In genomic region chr1:226497991-226498689, GRCh38 we compare ENCODE assay signal across 20 cellular contexts. TPM values are rescaled to one million over a fixed set of nuclear protein-coding genes. Genes with fewer than 3 reads are reported as not detected.
DNase-seq lines count a peak whose midpoint lies in the region; ATAC-seq and TF ChIP-seq lines count a peak whose summit lies in the region.
"Had no signal": no experiment of that assay in that cellular context is flagged by ENCODE, and none has a peak within 500 bp of the region (broad histone marks: within the 10 kb centered on the region; RNA-seq: fewer than 3 reads in every experiment).

No MANE protein-coding gene starts in this region.

- no peaks in the 10 kb centered on the region for H3K27me3 ChIP-seq in esophagus squamous epithelium
- H3K27me3 ChIP-seq: SJCRH30 had no signal

- H3K4me1 ChIP-seq in esophagus squamous epithelium: no peaks in the 10 kb centered on the region
- H3K4me1 ChIP-seq: A549, SJCRH30 had no signal

- no peaks in the 10 kb centered on the region for H3K36me3 ChIP-seq in esophagus squamous epithelium
- H3K36me3 ChIP-seq: SJCRH30 had no signal

- no peak for ATAC-seq in GM21381 (IDR thresholded peaks at IDR 0.05; ENCODE audit: unreplicated experiment)
- no peak for ATAC-seq in GM21737 (IDR thresholded peaks at IDR 0.05; ENCODE audit: unreplicated experiment)
- ATAC-seq: A549, GM23338 had no signal

- intact Hi-C loops in esophagus squamous epithelium (cut with DNase I): no loop called here

- no peak overlapping the region for H3K4me3 ChIP-seq in esophagus squamous epithelium
- H3K4me3 ChIP-seq: A549, GM23338, SJCRH30 had no signal

- CTCF ChIA-PET in HEK293T (lab: Yijun Ruan, JAX): no interaction called here

- peak overlapping the region; percentile 39 for H3K27ac ChIP-seq in cingulate gyrus (ENCODE audit: low read depth, low read length)
- H3K27ac ChIP-seq in esophagus squamous epithelium: no peak overlapping the region
- H3K27ac ChIP-seq: A549, SJCRH30 had no signal

- WGBS in esophagus squamous epithelium, 2 donors: 74 to 83% methylated on average over 4 to 10 of the region's 13 CpGs

- peak; percentile 68 for DNase-seq in Ammon's horn (ENCODE audit: low spot score)
- DNase-seq in NCI-H2227 treated with DMSO at 0.1 percent for 48 hours (lab: John Stamatoyannopoulos, UW): peak; percentile 65
- peak; percentile 32 for DNase-seq in middle frontal gyrus (ENCODE audit: extremely low spot score, low spot score)
- DNase-seq in HEK293T (ENCODE audit: extremely low spot score): no peak
- no peak for DNase-seq in esophagus squamous epithelium (lab: John Stamatoyannopoulos, UW)
- DNase-seq: COR-L47; KBM-7; NCI-H1048; NCI-H1694; NCI-H2171 treated with DMSO at 0.1 percent for 48 hours; NCI-H526; NK-92 treated with Interleukin-12 subunit alpha and Interleukin-12 subunit beta, amount 100 ng/mL, for 24 hours; OCI-M1; RPMI8226; SJCRH30 had no signal

- no peak for TF ChIP-seq CTCF in esophagus squamous epithelium (IDR thresholded peaks at IDR 0.05)

- POLR2A ChIA-PET in HEK293T (lab: Yijun Ruan, JAX): interaction anchor here (1.0 kb wide), 1 partner anchor 90 kb away, joined by 4 read pairs; the partner anchor contains the start of gene PARP1

- TF ChIP-seq POLR2A in esophagus squamous epithelium (IDR thresholded peaks at IDR 0.05): no peak

- no peaks in the 10 kb centered on the region for H3K9me3 ChIP-seq in esophagus squamous epithelium
- H3K9me3 ChIP-seq: A549 had no signal

TF ChIP-seq in HEK293T, 16 proteins besides CTCF, POLR2A, EP300 and RAD21:
- TF ChIP-seq SP1 (IDR thresholded peaks at IDR 0.05): no peak
- TF ChIP-seq, protein P1, sequence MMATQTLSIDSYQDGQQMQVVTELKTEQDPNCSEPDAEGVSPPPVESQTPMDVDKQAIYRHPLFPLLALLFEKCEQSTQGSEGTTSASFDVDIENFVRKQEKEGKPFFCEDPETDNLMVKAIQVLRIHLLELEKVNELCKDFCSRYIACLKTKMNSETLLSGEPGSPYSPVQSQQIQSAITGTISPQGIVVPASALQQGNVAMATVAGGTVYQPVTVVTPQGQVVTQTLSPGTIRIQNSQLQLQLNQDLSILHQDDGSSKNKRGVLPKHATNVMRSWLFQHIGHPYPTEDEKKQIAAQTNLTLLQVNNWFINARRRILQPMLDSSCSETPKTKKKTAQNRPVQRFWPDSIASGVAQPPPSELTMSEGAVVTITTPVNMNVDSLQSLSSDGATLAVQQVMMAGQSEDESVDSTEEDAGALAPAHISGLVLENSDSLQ (IDR thresholded peaks at IDR 0.05): no peak
- TF ChIP-seq LEF1 (IDR thresholded peaks at IDR 0.05; ENCODE audit: borderline replicate concordance): no peak
- TF ChIP-seq CTBP1 (IDR thresholded peaks at IDR 0.05; ENCODE audit: borderline replicate concordance): no peak
- no peak for TF ChIP-seq FOXK2 (IDR thresholded peaks at IDR 0.05)

RNA-seq across cellular contexts. Expression of gene STUM, which starts 50.4 kb away (rescaled TPM):
- total RNA-seq in esophagus squamous epithelium: 1 to 10 TPM in 1 of 4 donors, under 1 TPM in 3; 0.15 to 3.2 (median 0.34) TPM

Comparison
In these comparisons a context has a peak if more than half of its experiments do, and no peak if none do; other contexts are left out.
1. DNase-seq: peak in Ammon's horn (single experiment), NCI-H2227 treated with DMSO at 0.1 percent for 48 hours (single experiment) and middle frontal gyrus (single experiment); none in HEK293T (single experiment) and esophagus squamous epithelium (single experiment).